Comparison of ENCODE assay signal across 30 cellular contexts in the genomic region with DNA sequence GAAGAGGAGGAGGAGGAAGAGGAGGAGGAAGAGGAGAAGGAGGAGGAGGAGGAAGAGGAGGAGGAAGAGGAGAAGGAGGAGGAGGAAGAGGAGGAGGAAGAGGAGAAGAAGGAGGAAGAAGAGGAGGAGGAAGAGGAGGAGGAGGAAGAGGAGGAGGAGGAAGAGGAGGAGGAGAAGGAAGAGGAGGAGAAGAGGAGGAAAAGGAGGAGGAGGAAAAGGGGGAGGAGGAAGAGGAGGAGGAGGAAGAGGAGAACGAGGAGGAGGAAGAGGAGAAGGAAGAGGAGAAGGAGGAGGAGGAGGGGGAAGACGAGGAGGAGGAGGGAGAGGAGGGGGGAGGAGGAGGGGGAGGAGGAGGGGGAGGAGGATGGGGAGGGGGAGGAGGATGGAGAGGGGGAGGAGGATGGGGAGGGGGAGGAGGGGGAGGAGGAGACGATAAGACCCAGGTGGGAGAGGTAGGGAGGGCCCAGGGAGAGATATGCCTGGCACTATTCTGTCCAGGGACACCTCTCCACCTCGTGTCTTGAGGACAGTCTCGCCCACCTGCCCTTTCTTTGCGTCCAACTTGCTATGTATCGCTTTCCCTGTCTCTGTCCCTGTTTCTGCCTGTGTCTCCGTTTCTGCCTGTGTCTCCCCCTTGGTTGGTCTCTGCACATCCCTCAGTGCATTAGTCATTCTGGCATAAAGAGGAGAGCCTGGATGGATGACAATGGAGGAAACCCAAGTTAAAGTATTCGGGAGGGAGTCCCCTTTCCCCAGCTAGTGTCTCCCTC. TPM values are rescaled to one million over a fixed set of nuclear protein-coding genes. Genes with fewer than 3 reads are reported as not detected.
A peak's percentile ranks its signal among the peaks of the same experiment; 100 is the strongest.
DNase-seq lines count a peak whose midpoint lies in the region; ATAC-seq lines count a peak whose summit lies in the region.
"Had no signal": no experiment of that assay in that cellular context is flagged by ENCODE, and none has a peak within 500 bp of the region (broad histone marks: within the 10 kb centered on the region; RNA-seq: fewer than 3 reads in every experiment).

No MANE protein-coding gene starts in this region.

- DNase-seq in NCI-H82 (lab: John Stamatoyannopoulos, UW) = peak; percentile 14
- DNase-seq in NCI-H82 treated with DMSO at 0.1 percent for 48 hours (lab: John Stamatoyannopoulos, UW; ENCODE audit: unreplicated experiment) = no peak
- peak; percentile 6 for DNase-seq in LHCN-M2 (ENCODE audit: low read depth)
- DNase-seq in SK-MEL-5 (ENCODE audit: low read depth, low spot score) = peak; percentile 17
- DNase-seq in left kidney (ENCODE audit: low read depth, low spot score) = peak; percentile 39
- DNase-seq in activated CD4-positive, CD25-positive, alpha-beta regulatory T cell treated with anti-CD3 and anti-CD28 coated beads, Interleukin-2, amount 50 U/mL, for 72 hours = no peak
- DNase-seq in NOMO-1 treated with dmso at 0.1 percent for 144 hours (lab: John Stamatoyannopoulos, UW; ENCODE audit: unreplicated experiment) = no peak
- DNase-seq: activated CD4-positive, alpha-beta memory T cell treated with anti-CD3 and anti-CD28 coated beads for 36 hours; activated CD4-positive, alpha-beta T cell treated with anti-CD3 and anti-CD28 coated beads for 1 hour; activated naive CD8-positive, alpha-beta T cell treated with anti-CD3 and anti-CD28 coated beads, Interleukin-2, amount 50 U/mL, for 24 hours; activated T-cell treated with anti-CD3 and anti-CD28 coated beads, Interleukin-2, amount 50 U/mL, for 72 hours; CD4-positive, CD25-positive, alpha-beta regulatory T cell; colonic mucosa; effector CD4-positive, alpha-beta T cell; KG1; left ventricle myocardium superior; naive B cell; NCI-H1436 treated with DMSO at 0.1 percent for 48 hours; NCI-H2081 treated with DMSO at 0.1 percent for 48 hours; NCI-H345; RPMI8226; small intestine; stimulated activated naive CD4-positive, alpha-beta T cell treated with Interleukin-2 at 50 U/mL for 16 hours; testis had no signal

- no peak for ATAC-seq in HG02623 (IDR thresholded peaks at IDR 0.05; ENCODE audit: unreplicated experiment)
- ATAC-seq: activated naive CD8-positive, alpha-beta T cell treated with anti-CD3 and anti-CD28 coated beads, Interleukin-2, amount 50 U/mL, for 24 hours; activated T-cell treated with anti-CD3 and anti-CD28 coated beads, Interleukin-2, amount 50 U/mL, for 72 hours; left ventricle myocardium superior had no signal

- in situ Hi-C loops in SK-MEL-5 (cut with HindIII; ENCODE audit: low pct_unique_long_range_greater_than_20kb, low sequenced_read_pairs) = no loop called here

RNA-seq across cellular contexts. Expression of gene KLK5, which starts 7.1 kb away (rescaled TPM):
- total RNA-seq in LHCN-M2 (2014; rRNA removed) = not detected in 2 replicates
- polyA plus RNA-seq in LHCN-M2 (2012) = not detected
- total RNA-seq in SK-MEL-5 (2014; rRNA removed; shearing (Covaris generic)) = not detected in 2 replicates
- polyA plus RNA-seq in SK-MEL-5 (2015; cell fraction: cytosol; rRNA removed) = not detected in 2 replicates
- polyA plus RNA-seq in SK-MEL-5 (2015; cell fraction: nucleus; rRNA removed) = not detected in 2 replicates
- total RNA-seq: A172; activated CD4-positive, alpha-beta memory T cell treated with anti-CD3 and anti-CD28 coated beads for 36 hours; activated T-cell treated with anti-CD3 and anti-CD28 coated beads, Interleukin-2, amount 50 U/mL, for 72 hours; astrocyte; cardiac septum; CD4-positive, CD25-positive, alpha-beta regulatory T cell; colonic mucosa; left ventricle myocardium superior; ureter had no signal
- polyA plus RNA-seq: CD4-positive, CD25-positive, alpha-beta regulatory T cell had no signal

RNA-seq across cellular contexts. Expression of gene KLK6, which starts 9.5 kb away (rescaled TPM):
- not detected in 2 replicates for total RNA-seq in LHCN-M2 (2014; rRNA removed)
- polyA plus RNA-seq in LHCN-M2 (2012) = not detected
- not detected in 2 replicates for total RNA-seq in SK-MEL-5 (2014; rRNA removed; shearing (Covaris generic))
- polyA plus RNA-seq in SK-MEL-5 (2015; cell fraction: cytosol; rRNA removed) = not detected in 2 replicates
- 0.42 TPM in 1 of 2 replicates, not detected in the other for polyA plus RNA-seq in SK-MEL-5 (2015; cell fraction: nucleus; rRNA removed)
- total RNA-seq: activated CD4-positive, alpha-beta memory T cell treated with anti-CD3 and anti-CD28 coated beads for 36 hours; activated T-cell treated with anti-CD3 and anti-CD28 coated beads, Interleukin-2, amount 50 U/mL, for 72 hours; cardiac septum; CD4-positive, CD25-positive, alpha-beta regulatory T cell; colonic mucosa; left ventricle myocardium superior; right atrium auricular region; ureter had no signal
- polyA plus RNA-seq: CD4-positive, CD25-positive, alpha-beta regulatory T cell had no signal

RNA-seq across cellular contexts. Expression of gene KLK7, which starts 23.8 kb away (rescaled TPM):
- total RNA-seq in LHCN-M2 (2014; rRNA removed) = not detected in 2 replicates
- not detected for polyA plus RNA-seq in LHCN-M2 (2012)
- total RNA-seq in SK-MEL-5 (2014; rRNA removed; shearing (Covaris generic)) = not detected in 2 replicates
- polyA plus RNA-seq in SK-MEL-5 (2015; cell fraction: cytosol; rRNA removed) = not detected in 2 replicates
- polyA plus RNA-seq in SK-MEL-5 (2015; cell fraction: nucleus; rRNA removed) = not detected in 2 replicates
- total RNA-seq: A172; activated CD4-positive, alpha-beta memory T cell treated with anti-CD3 and anti-CD28 coated beads for 36 hours; activated T-cell treated with anti-CD3 and anti-CD28 coated beads, Interleukin-2, amount 50 U/mL, for 72 hours; astrocyte; cardiac septum; CD4-positive, CD25-positive, alpha-beta regulatory T cell; colonic mucosa; left ventricle myocardium superior; ureter had no signal
- polyA plus RNA-seq: CD4-positive, CD25-positive, alpha-beta regulatory T cell had no signal

RNA-seq across cellular contexts. Expression of gene KLK8, which starts 41.5 kb away (rescaled TPM):
- not detected in 2 replicates for total RNA-seq in LHCN-M2 (2014; rRNA removed)
- polyA plus RNA-seq in LHCN-M2 (2012) = not detected
- total RNA-seq in SK-MEL-5 (2014; rRNA removed; shearing (Covaris generic)) = 0.96 TPM in 1 of 2 replicates, not detected in the other
- polyA plus RNA-seq in SK-MEL-5 (2015; cell fraction: cytosol; rRNA removed) = not detected in 2 replicates
- 0.43 TPM in 1 of 2 replicates, not detected in the other for polyA plus RNA-seq in SK-MEL-5 (2015; cell fraction: nucleus; rRNA removed)
- total RNA-seq: A172; activated CD4-positive, alpha-beta memory T cell treated with anti-CD3 and anti-CD28 coated beads for 36 hours; activated T-cell treated with anti-CD3 and anti-CD28 coated beads, Interleukin-2, amount 50 U/mL, for 72 hours; astrocyte; cardiac septum; CD4-positive, CD25-positive, alpha-beta regulatory T cell; colonic mucosa; left ventricle myocardium superior; ureter had no signal
- polyA plus RNA-seq: CD4-positive, CD25-positive, alpha-beta regulatory T cell had no signal

RNA-seq across cellular contexts. Expression of gene KLK4, which starts 48.7 kb away (rescaled TPM):
- not detected in 2 replicates for total RNA-seq in LHCN-M2 (2014; rRNA removed)
- not detected for polyA plus RNA-seq in LHCN-M2 (2012)
- 1.0 TPM in 1 of 2 replicates, not detected in the other for total RNA-seq in SK-MEL-5 (2014; rRNA removed; shearing (Covaris generic))
- 0.25 and 0.95 TPM in 2 replicates for polyA plus RNA-seq in SK-MEL-5 (2015; cell fraction: cytosol; rRNA removed)
- polyA plus RNA-seq in SK-MEL-5 (2015; cell fraction: nucleus; rRNA removed) = not detected in 2 replicates
- total RNA-seq: A172; activated CD4-positive, alpha-beta memory T cell treated with anti-CD3 and anti-CD28 coated beads for 36 hours; activated T-cell treated with anti-CD3 and anti-CD28 coated beads, Interleukin-2, amount 50 U/mL, for 72 hours; astrocyte; cardiac septum; CD4-positive, CD25-positive, alpha-beta regulatory T cell; left ventricle myocardium superior; right atrium auricular region; ureter had no signal
- polyA plus RNA-seq: CD4-positive, CD25-positive, alpha-beta regulatory T cell; small intestine had no signal

Comparison
In these comparisons a context has a peak if more than half of its experiments do, and no peak if none do; other contexts are left out.
1. DNase-seq: peak in NCI-H82 (single experiment), LHCN-M2 (single experiment), SK-MEL-5 (single experiment) and left kidney (single experiment); none in NCI-H82 treated with DMSO at 0.1 percent for 48 hours (single experiment), activated CD4-positive, CD25-positive, alpha-beta regulatory T cell treated with anti-CD3 and anti-CD28 coated beads, Interleukin-2, amount 50 U/mL, for 72 hours (single experiment) and NOMO-1 treated with dmso at 0.1 percent for 144 hours (single experiment).